21 cellular contexts compared by ENCODE assay signal in genomic region chr22:25061134-25061533, GRCh38.
DNase-seq lines count a peak whose midpoint lies in the region; ATAC-seq and TF ChIP-seq lines count a peak whose summit lies in the region.
"Had no signal": no experiment of that assay in that cellular context is flagged by ENCODE, and none has a peak within 500 bp of the region (broad histone marks: within the 10 kb centered on the region; RNA-seq: fewer than 3 reads in every experiment).

No MANE protein-coding gene starts in this region.

- H3K36me3 ChIP-seq in GM23338 (ENCODE audit: insufficient read depth) (no peaks in the 10 kb centered on the region), ovary (no peaks in the 10 kb centered on the region)
- H3K36me3 ChIP-seq: suprapubic skin had no signal

- ATAC-seq in GM23338, result no peak
- no peak for ATAC-seq in naive thymus-derived CD8-positive, alpha-beta T cell
- ATAC-seq in HG03460 (IDR thresholded peaks at IDR 0.05; ENCODE audit: unreplicated experiment), result no peak
- ATAC-seq: left colon, Panc1, sciatic nerve had no signal

- H3K4me3 ChIP-seq in GM23338 (no peak overlapping the region), ovary (no peak overlapping the region)
- H3K4me3 ChIP-seq: suprapubic skin had no signal

- H3K36me3 Mint-ChIP-seq in T-helper 1 cell treated with Interleukin-12 subunit alpha and Interleukin-12 subunit beta and Interleukin-4 antibody, amounts not matched to agents 30 μg/mL and 1 μg/mL, for 36 hours (ENCODE audit: low read depth), result no peaks in the 10 kb centered on the region
- H3K36me3 Mint-ChIP-seq in GM23338 (ENCODE audit: low read depth), result no peaks in the 10 kb centered on the region; the same call in 2 of the 3 replicates
- H3K36me3 Mint-ChIP-seq in naive thymus-derived CD8-positive, alpha-beta T cell, result no peaks in the 10 kb centered on the region

- H3K9me3 Mint-ChIP-seq in T-helper 1 cell treated with Interleukin-12 subunit alpha and Interleukin-12 subunit beta and Interleukin-4 antibody, amounts not matched to agents 30 μg/mL and 1 μg/mL, for 36 hours, result no peaks in the 10 kb centered on the region
- no peaks in the 10 kb centered on the region; the same call in 2 of the 3 replicates for H3K9me3 Mint-ChIP-seq in GM23338
- H3K9me3 Mint-ChIP-seq in naive thymus-derived CD8-positive, alpha-beta T cell, result no peaks in the 10 kb centered on the region

- no peaks in the 10 kb centered on the region for H4K20me1 ChIP-seq in GM23338 (replicated peaks; ENCODE audit: insufficient read depth)

- H3K9me2 ChIP-seq in GM23338 (ENCODE audit: insufficient read depth), result no peaks in the 10 kb centered on the region
- H3K9me2 ChIP-seq: SK-N-SH had no signal

- 0 out of 2 replicates have a peak, but pooled peaks cover 3% of the 10 kb centered on the region for H3F3A ChIP-seq in GM23338 (replicated peaks; ENCODE audit: low read depth)

- TF ChIP-seq EP300 in ovary (IDR thresholded peaks at IDR 0.05), result no peak

- H2AFZ ChIP-seq in GM23338, result no peak overlapping the region

- TF ChIP-seq CTCF in GM23338 (conservative IDR thresholded peaks at IDR 0.05; ENCODE audit: low read depth in 2 of 2), result no peak
- TF ChIP-seq CTCF in ovary (IDR thresholded peaks at IDR 0.05), result no peak

- no peaks in the 10 kb centered on the region for H3K9me3 ChIP-seq in ovary
- H3K9me3 ChIP-seq: SK-N-SH, suprapubic skin had no signal

- peaks cover 46% of the 10 kb centered on the region for H3K4me1 Mint-ChIP-seq in T-helper 1 cell treated with Interleukin-12 subunit alpha and Interleukin-12 subunit beta and Interleukin-4 antibody, amounts not matched to agents 30 μg/mL and 1 μg/mL, for 36 hours (ENCODE audit: low read depth)
- peaks cover 16% of the 10 kb centered on the region for H3K4me1 Mint-ChIP-seq in GM23338
- peaks cover 25 to 68% (median 62%) of the 10 kb centered on the region in 4 donors for H3K4me1 Mint-ChIP-seq in naive thymus-derived CD8-positive, alpha-beta T cell

- no peak overlapping the region for H3K4me2 ChIP-seq in GM23338
- H3K4me2 ChIP-seq: SK-N-SH had no signal

- H3K79me2 ChIP-seq in GM23338 (replicated peaks; ENCODE audit: insufficient read depth), result no peaks in the 10 kb centered on the region

- H3K4me1 ChIP-seq in GM23338 (ENCODE audit: insufficient read depth) (peaks cover 15% of the 10 kb centered on the region; the same call in 1 of the 2 replicates), ovary (ENCODE audit: insufficient read depth) (no peaks in the 10 kb centered on the region)

- H3K27ac Mint-ChIP-seq in T-helper 1 cell treated with Interleukin-12 subunit alpha and Interleukin-12 subunit beta and Interleukin-4 antibody, amounts not matched to agents 30 μg/mL and 1 μg/mL, for 36 hours, result peak overlapping the region; percentile 55
- H3K27ac Mint-ChIP-seq in GM23338, result peak overlapping the region; percentile 75; the same call in 1 of the 2 replicates
- peak overlapping the region; percentile 87 to 100 (median 97) for H3K27ac Mint-ChIP-seq in naive thymus-derived CD8-positive, alpha-beta T cell
- H3K27ac Mint-ChIP-seq: HFFc6 had no signal

- WGBS in ovary, 3 donors, result 88 to 95% (median 91%) methylated on average over 5 of the region's 5 CpGs

- H3K4me3 Mint-ChIP-seq in T-helper 1 cell treated with Interleukin-12 subunit alpha and Interleukin-12 subunit beta and Interleukin-4 antibody, amounts not matched to agents 30 μg/mL and 1 μg/mL, for 36 hours, result peak overlapping the region; percentile 28
- no peak overlapping the region for H3K4me3 Mint-ChIP-seq in GM23338
- H3K4me3 Mint-ChIP-seq in naive thymus-derived CD8-positive, alpha-beta T cell, result peak overlapping the region in 8 of 10 donors; percentile 0 to 90 (median 43)
- H3K4me3 Mint-ChIP-seq: HFFc6 had no signal

- TF ChIP-seq POLR2A in ovary (IDR thresholded peaks at IDR 0.05), result no peak

- POLR2A ChIA-PET in naive thymus-derived CD8-positive, alpha-beta T cell (lab: Charles Lee), result interaction anchor here (0.6 to 3.1 kb wide), 5 partner anchors 9 to 50 kb away, joined by 3 to 13 read pairs (median 3); no protein-coding TSS in a partner anchor

- intact Hi-C loops in ovary (cut with DNase I), result no loop called here

- no peaks in the 10 kb centered on the region for H3K27me3 Mint-ChIP-seq in T-helper 1 cell treated with Interleukin-12 subunit alpha and Interleukin-12 subunit beta and Interleukin-4 antibody, amounts not matched to agents 30 μg/mL and 1 μg/mL, for 36 hours (ENCODE audit: low read depth)
- H3K27me3 Mint-ChIP-seq in GM23338 (ENCODE audit: insufficient read depth, low read depth, poor library complexity), result peaks cover 12% of the 10 kb centered on the region
- H3K27me3 Mint-ChIP-seq in naive thymus-derived CD8-positive, alpha-beta T cell, result peaks cover 0 to 4% (median 0%) of the 10 kb centered on the region in 5 donors

- DNase-seq in T-helper 1 cell, result no peak
- no peak for DNase-seq in GM23338 (ENCODE audit: low spot score)
- no peak for DNase-seq in naive thymus-derived CD8-positive, alpha-beta T cell
- no peak for DNase-seq in NCI-H526 treated with DMSO at 0.1 percent for 48 hours (lab: John Stamatoyannopoulos, UW)
- DNase-seq in ovary, result no peak
- DNase-seq: caudate nucleus, DMS79, HFFc6, left colon, MV-4-11, NCI-H2107, nucleus accumbens, SK-N-SH had no signal

- H3K27me3 ChIP-seq in GM23338 (ENCODE audit: insufficient read depth) (no peaks in the 10 kb centered on the region), ovary (no peaks in the 10 kb centered on the region)
- H3K27me3 ChIP-seq: suprapubic skin had no signal

- H3K27ac ChIP-seq in GM23338 (ENCODE audit: low read depth) (no peak overlapping the region), angular gyrus (ENCODE audit: low read depth, low read length) (peak overlapping the region; percentile 51), ovary (no peak overlapping the region)
- H3K27ac ChIP-seq: 22Rv1, C4-2B, suprapubic skin had no signal

TF ChIP-seq in GM23338, 12 proteins besides CTCF, POLR2A, EP300 and RAD21 (continues in another document):
- TF ChIP-seq EZH2 (IDR thresholded peaks at IDR 0.05; ENCODE audit: low read depth, unreplicated experiment), result no peak
- TF ChIP-seq ZNF114 (CRISPR knock-in tag; IDR thresholded peaks at IDR 0.05), result no peak
- TF ChIP-seq REST (IDR thresholded peaks at IDR 0.05; ENCODE audit: unreplicated experiment), result no peak
- TF ChIP-seq POLR2AphosphoS5 (IDR thresholded peaks at IDR 0.05; ENCODE audit: low read depth), result no peak
- no peak for TF ChIP-seq NANOG (IDR thresholded peaks at IDR 0.05; ENCODE audit: borderline replicate concordance)
- TF ChIP-seq ZNF331 (CRISPR knock-in tag; IDR thresholded peaks at IDR 0.05; ENCODE audit: low read depth), result no peak
